23 cellular contexts compared by ENCODE assay signal in the genomic region with DNA sequence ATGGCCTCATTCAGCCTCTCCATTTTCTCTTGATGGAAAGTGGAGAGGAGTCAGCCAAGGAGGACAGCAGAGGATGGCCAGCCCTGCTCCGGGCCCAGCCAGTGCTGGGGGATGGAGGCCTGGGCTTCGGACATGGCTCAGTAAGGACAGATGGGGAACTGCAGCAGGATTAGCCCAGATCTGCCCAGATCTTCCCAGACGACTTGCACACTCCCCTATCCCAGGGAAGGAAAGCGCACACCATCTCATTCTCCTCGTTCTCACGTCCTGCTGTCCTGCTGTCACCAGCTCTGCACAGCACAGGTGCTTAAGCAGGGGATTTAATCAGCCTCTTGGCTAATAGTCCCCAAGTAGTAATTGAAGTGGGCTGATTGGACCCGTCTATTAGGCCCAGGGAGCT.
"Had no signal": no experiment of that assay in that cellular context is flagged by ENCODE, and none has a peak within 500 bp of the region (broad histone marks: within the 10 kb centered on the region; RNA-seq: fewer than 3 reads in every experiment).

No MANE protein-coding gene starts in this region.

- H3K27me3 Mint-ChIP-seq: activated CD4-positive, alpha-beta T cell treated with anti-CD3 and anti-CD28 coated beads, Interleukin-2, amount 10 ng/mL, durations not matched to agents 24 days and 14 days; activated naive CD8-positive, alpha-beta T cell treated with anti-CD3 and anti-CD28 coated beads, Interleukin-2, amount 50 U/mL, for 24 hours; stimulated activated naive CD8-positive, alpha-beta T cell treated with anti-CD3 and anti-CD28 coated beads, Interleukin-15, Interleukin-2, amounts not matched to agents 100 ng/mL and 50 ng/mL, for 24 hours had no signal

- H3K4me3 Mint-ChIP-seq: activated CD4-positive, alpha-beta memory T cell treated with anti-CD3 and anti-CD28 coated beads, Interleukin-2, amount 10 ng/mL, durations not matched to agents 7 days and 5 days; activated CD4-positive, alpha-beta T cell treated with anti-CD3 and anti-CD28 coated beads, Interleukin-2, amount 10 ng/mL, durations not matched to agents 24 days and 14 days; activated naive CD8-positive, alpha-beta T cell treated with anti-CD3 and anti-CD28 coated beads, Interleukin-2, amount 50 U/mL, for 24 hours; activated T-helper 1 cell treated with anti-CD3 and anti-CD28 coated beads, Interleukin-12 subunit alpha, Interleukin-12 subunit beta, Interleukin-2, Interleukin-4 antibody, amounts not matched to agents 30 ng/mL and 10 ng/mL and 1 ng/mL, durations not matched to agents 14 hours and 24 hours and 36 hours; mesothelial cell of epicardium; naive thymus-derived CD8-positive, alpha-beta T cell; stimulated activated naive CD8-positive, alpha-beta T cell treated with anti-CD3 and anti-CD28 coated beads, Interleukin-15, Interleukin-2, amounts not matched to agents 100 ng/mL and 50 ng/mL, for 24 hours had no signal

- H3K36me3 ChIP-seq: left ventricle myocardium inferior, ovary, prostate gland, tibial artery had no signal

- H3K27ac ChIP-seq: body of pancreas, foreskin keratinocyte, left ventricle myocardium inferior, ovary, prostate gland, tibial artery had no signal

- H3K27me3 ChIP-seq: body of pancreas, ovary had no signal

- H3K36me3 Mint-ChIP-seq: mesothelial cell of epicardium; naive thymus-derived CD8-positive, alpha-beta T cell had no signal

- H3K9me3 Mint-ChIP-seq: activated CD4-positive, alpha-beta memory T cell treated with anti-CD3 and anti-CD28 coated beads, Interleukin-2, amount 10 ng/mL, durations not matched to agents 7 days and 5 days; activated CD4-positive, alpha-beta T cell treated with anti-CD3 and anti-CD28 coated beads, Interleukin-2, amount 10 ng/mL, durations not matched to agents 24 days and 14 days; activated naive CD8-positive, alpha-beta T cell treated with anti-CD3 and anti-CD28 coated beads, Interleukin-2, amount 50 U/mL, for 24 hours; activated T-helper 1 cell treated with anti-CD3 and anti-CD28 coated beads, Interleukin-12 subunit alpha, Interleukin-12 subunit beta, Interleukin-2, Interleukin-4 antibody, amounts not matched to agents 30 ng/mL and 10 ng/mL and 1 ng/mL, durations not matched to agents 14 hours and 24 hours and 36 hours; mesothelial cell of epicardium; naive thymus-derived CD8-positive, alpha-beta T cell; stimulated activated naive CD8-positive, alpha-beta T cell treated with anti-CD3 and anti-CD28 coated beads, Interleukin-15, Interleukin-2, amounts not matched to agents 100 ng/mL and 50 ng/mL, for 24 hours had no signal

- ATAC-seq: activated CD4-positive, CD25-positive, alpha-beta regulatory T cell treated with anti-CD3 and anti-CD28 coated beads, Interleukin-2, amount 50 U/mL, for 24 hours; activated naive CD8-positive, alpha-beta T cell treated with anti-CD3 and anti-CD28 coated beads, Interleukin-2, amount 50 U/mL, for 24 hours; body of pancreas; foreskin keratinocyte; naive thymus-derived CD8-positive, alpha-beta T cell; right cardiac atrium had no signal

- H3K9me3 ChIP-seq: body of pancreas, left ventricle myocardium inferior, ovary, prostate gland had no signal

- DNase-seq: activated CD4-positive, alpha-beta memory T cell treated with anti-CD3 and anti-CD28 coated beads, Interleukin-2, amount 10 ng/mL, durations not matched to agents 7 days and 5 days; activated CD4-positive, alpha-beta T cell treated with anti-CD3 and anti-CD28 coated beads, Interleukin-2, amount 10 ng/mL, durations not matched to agents 24 days and 14 days; activated gamma-delta T cell; activated naive CD4-positive, alpha-beta T cell treated with anti-CD3 and anti-CD28 coated beads, Interleukin-2, amount 50 U/mL, for 16 hours; activated naive CD8-positive, alpha-beta T cell treated with anti-CD3 and anti-CD28 coated beads, Interleukin-2, amount 50 U/mL, for 24 hours; body of pancreas; caudate nucleus; dermis blood vessel endothelial cell; effector memory CD4-positive, alpha-beta T cell; foreskin keratinocyte; hypothalamus; left ventricle myocardium inferior; mammary epithelial cell; naive thymus-derived CD8-positive, alpha-beta T cell; ovary; stimulated activated CD4-positive, alpha-beta T cell treated with anti-CD3 and anti-CD28 coated beads, Interleukin-1b, Interleukin-23, amount 100 ng/mL, for 48 hours; tibial artery had no signal

- H3K4me3 ChIP-seq: body of pancreas, left ventricle myocardium inferior, ovary, prostate gland, tibial artery had no signal

- H3K4me1 Mint-ChIP-seq: activated CD4-positive, alpha-beta memory T cell treated with anti-CD3 and anti-CD28 coated beads, Interleukin-2, amount 10 ng/mL, durations not matched to agents 7 days and 5 days; activated CD4-positive, alpha-beta T cell treated with anti-CD3 and anti-CD28 coated beads, Interleukin-2, amount 10 ng/mL, durations not matched to agents 24 days and 14 days had no signal
